In the genomic region with DNA sequence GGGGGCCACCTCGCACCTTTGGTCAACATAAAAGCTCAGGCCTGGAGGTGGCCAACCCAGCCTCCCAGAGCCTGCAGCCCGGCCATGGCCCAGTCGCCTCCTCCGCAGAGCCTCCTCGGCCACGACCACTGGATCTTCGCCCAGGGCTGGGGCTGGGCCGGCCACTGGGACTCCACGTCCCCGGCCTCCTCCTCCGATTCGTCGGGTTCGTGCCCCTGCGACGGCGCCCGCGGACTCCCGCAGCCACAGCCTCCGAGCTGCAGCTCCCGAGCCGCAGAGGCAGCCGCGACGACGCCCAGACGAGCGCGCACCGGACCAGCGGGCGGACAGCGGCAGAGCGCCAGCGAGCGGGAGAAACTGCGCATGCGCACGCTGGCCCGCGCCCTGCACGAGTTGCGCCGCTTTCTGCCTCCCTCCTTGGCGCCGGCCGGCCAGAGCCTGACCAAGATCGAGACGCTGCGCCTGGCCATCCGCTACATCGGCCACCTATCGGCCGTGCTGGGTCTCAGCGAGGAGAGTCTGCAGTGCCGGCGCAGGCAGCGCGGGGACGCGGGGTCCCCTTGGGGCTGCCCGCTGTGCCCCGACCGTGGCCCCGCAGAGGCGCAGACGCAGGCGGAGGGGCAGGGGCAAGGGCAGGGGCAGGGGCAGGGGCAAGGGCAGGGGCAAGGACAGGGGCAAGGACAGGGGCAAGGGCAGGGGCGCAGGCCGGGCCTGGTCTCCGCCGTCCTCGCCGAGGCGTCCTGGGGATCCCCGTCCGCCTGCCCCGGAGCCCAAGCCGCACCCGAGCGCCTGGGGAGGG, we compare ENCODE assay signal across 1 cellular context.
TF ChIP-seq lines count a peak whose summit lies in the region.

A gene with protein sequence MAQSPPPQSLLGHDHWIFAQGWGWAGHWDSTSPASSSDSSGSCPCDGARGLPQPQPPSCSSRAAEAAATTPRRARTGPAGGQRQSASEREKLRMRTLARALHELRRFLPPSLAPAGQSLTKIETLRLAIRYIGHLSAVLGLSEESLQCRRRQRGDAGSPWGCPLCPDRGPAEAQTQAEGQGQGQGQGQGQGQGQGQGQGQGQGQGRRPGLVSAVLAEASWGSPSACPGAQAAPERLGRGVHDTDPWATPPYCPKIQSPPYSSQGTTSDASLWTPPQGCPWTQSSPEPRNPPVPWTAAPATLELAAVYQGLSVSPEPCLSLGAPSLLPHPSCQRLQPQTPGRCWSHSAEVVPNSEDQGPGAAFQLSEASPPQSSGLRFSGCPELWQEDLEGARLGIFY (plus strand): TSS at position 59 of the 799 bp plus-strand sequence. CDS start 26 bp downstream, at position 85.

TF ChIP-seq in HepG2, 621 proteins besides CTCF, POLR2A, EP300 and RAD21 (continued from another document and continues in another):
- TF ChIP-seq, protein P1, sequence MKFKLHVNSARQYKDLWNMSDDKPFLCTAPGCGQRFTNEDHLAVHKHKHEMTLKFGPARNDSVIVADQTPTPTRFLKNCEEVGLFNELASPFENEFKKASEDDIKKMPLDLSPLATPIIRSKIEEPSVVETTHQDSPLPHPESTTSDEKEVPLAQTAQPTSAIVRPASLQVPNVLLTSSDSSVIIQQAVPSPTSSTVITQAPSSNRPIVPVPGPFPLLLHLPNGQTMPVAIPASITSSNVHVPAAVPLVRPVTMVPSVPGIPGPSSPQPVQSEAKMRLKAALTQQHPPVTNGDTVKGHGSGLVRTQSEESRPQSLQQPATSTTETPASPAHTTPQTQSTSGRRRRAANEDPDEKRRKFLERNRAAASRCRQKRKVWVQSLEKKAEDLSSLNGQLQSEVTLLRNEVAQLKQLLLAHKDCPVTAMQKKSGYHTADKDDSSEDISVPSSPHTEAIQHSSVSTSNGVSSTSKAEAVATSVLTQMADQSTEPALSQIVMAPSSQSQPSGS (CRISPR knock-in tag; IDR thresholded peaks at IDR 0.05), result peak; percentile 71; the same call in 1 of the 2 replicates
- TF ChIP-seq, protein P2, sequence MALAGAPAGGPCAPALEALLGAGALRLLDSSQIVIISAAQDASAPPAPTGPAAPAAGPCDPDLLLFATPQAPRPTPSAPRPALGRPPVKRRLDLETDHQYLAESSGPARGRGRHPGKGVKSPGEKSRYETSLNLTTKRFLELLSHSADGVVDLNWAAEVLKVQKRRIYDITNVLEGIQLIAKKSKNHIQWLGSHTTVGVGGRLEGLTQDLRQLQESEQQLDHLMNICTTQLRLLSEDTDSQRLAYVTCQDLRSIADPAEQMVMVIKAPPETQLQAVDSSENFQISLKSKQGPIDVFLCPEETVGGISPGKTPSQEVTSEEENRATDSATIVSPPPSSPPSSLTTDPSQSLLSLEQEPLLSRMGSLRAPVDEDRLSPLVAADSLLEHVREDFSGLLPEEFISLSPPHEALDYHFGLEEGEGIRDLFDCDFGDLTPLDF (CRISPR knock-in tag; IDR thresholded peaks at IDR 0.05), result peak; percentile 71; the same call in 1 of the 2 replicates
- no peak for TF ChIP-seq ZNF383 (CRISPR knock-in tag; IDR thresholded peaks at IDR 0.05; ENCODE audit: borderline replicate concordance)
- TF ChIP-seq ZNF772 (CRISPR knock-in tag; IDR thresholded peaks at IDR 0.05), result peak; percentile 76; the same call in 1 of the 2 replicates
- TF ChIP-seq ZNF484 (CRISPR knock-in tag; IDR thresholded peaks at IDR 0.05; ENCODE audit: borderline replicate concordance, low read depth), result no peak
- TF ChIP-seq HNRNPUL1 (IDR thresholded peaks at IDR 0.05; ENCODE audit: low read depth, low read length), result no peak
- TF ChIP-seq ERF (CRISPR knock-in tag; IDR thresholded peaks at IDR 0.05), result peak; percentile 85
- TF ChIP-seq FOXA1 (IDR thresholded peaks at IDR 0.05), result no peak
- peak; percentile 29; the same call in 1 of the 2 replicates for TF ChIP-seq FOXA1 (CRISPR knock-in tag; IDR thresholded peaks at IDR 0.05)
- peak; percentile 52 for TF ChIP-seq RBFOX2 (IDR thresholded peaks at IDR 0.05; ENCODE audit: low read depth, low read length)
- TF ChIP-seq, protein P3, sequence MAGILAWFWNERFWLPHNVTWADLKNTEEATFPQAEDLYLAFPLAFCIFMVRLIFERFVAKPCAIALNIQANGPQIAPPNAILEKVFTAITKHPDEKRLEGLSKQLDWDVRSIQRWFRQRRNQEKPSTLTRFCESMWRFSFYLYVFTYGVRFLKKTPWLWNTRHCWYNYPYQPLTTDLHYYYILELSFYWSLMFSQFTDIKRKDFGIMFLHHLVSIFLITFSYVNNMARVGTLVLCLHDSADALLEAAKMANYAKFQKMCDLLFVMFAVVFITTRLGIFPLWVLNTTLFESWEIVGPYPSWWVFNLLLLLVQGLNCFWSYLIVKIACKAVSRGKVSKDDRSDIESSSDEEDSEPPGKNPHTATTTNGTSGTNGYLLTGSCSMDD (CRISPR knock-in tag; IDR thresholded peaks at IDR 0.05), result peak; percentile 19; the same call in 1 of the 2 replicates
- TF ChIP-seq SALL1 (CRISPR knock-in tag; IDR thresholded peaks at IDR 0.05), result peak; percentile 77
- TF ChIP-seq IKZF4 (CRISPR knock-in tag; IDR thresholded peaks at IDR 0.05; ENCODE audit: borderline replicate concordance, low read depth, not compliant biosample characterization), result peak; percentile 96
- TF ChIP-seq JARID2 (CRISPR knock-in tag; IDR thresholded peaks at IDR 0.05; ENCODE audit: insufficient replicate concordance), result peak; percentile 44
- TF ChIP-seq GATAD2A (CRISPR knock-in tag; IDR thresholded peaks at IDR 0.05), result 0 out of 2 replicates have a peak, but pooled peaks have one; percentile 18
- TF ChIP-seq SKI (IDR thresholded peaks at IDR 0.05; ENCODE audit: partially characterized antibody), result no peak
- TF ChIP-seq, protein P4, sequence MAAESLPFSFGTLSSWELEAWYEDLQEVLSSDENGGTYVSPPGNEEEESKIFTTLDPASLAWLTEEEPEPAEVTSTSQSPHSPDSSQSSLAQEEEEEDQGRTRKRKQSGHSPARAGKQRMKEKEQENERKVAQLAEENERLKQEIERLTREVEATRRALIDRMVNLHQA (CRISPR knock-in tag; IDR thresholded peaks at IDR 0.05), result no peak
- TF ChIP-seq, protein P5, sequence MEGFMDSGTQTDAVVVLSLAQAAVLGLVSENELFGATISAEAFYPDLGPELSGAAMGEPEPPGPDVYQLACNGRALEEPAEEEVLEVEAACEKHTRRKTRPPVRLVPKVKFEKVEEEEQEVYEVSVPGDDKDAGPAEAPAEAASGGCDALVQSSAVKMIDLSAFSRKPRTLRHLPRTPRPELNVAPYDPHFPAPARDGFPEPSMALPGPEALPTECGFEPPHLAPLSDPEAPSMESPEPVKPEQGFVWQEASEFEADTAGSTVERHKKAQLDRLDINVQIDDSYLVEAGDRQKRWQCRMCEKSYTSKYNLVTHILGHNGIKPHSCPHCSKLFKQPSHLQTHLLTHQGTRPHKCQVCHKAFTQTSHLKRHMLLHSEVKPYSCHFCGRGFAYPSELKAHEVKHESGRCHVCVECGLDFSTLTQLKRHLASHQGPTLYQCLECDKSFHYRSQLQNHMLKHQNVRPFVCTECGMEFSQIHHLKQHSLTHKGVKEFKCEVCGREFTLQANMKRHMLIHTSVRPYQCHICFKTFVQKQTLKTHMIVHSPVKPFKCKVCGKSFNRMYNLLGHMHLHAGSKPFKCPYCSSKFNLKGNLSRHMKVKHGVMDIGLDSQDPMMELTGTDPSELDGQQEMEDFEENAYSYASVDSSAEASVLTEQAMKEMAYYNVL (CRISPR knock-in tag; IDR thresholded peaks at IDR 0.05; ENCODE audit: borderline replicate concordance), result peak; percentile 45; the same call in 1 of the 2 replicates
- TF ChIP-seq, protein P6, sequence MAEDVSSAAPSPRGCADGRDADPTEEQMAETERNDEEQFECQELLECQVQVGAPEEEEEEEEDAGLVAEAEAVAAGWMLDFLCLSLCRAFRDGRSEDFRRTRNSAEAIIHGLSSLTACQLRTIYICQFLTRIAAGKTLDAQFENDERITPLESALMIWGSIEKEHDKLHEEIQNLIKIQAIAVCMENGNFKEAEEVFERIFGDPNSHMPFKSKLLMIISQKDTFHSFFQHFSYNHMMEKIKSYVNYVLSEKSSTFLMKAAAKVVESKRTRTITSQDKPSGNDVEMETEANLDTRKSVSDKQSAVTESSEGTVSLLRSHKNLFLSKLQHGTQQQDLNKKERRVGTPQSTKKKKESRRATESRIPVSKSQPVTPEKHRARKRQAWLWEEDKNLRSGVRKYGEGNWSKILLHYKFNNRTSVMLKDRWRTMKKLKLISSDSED (CRISPR knock-in tag; IDR thresholded peaks at IDR 0.05), result no peak
- peak; percentile 83; the same call in 1 of the 2 replicates for TF ChIP-seq ZNF543 (CRISPR knock-in tag; IDR thresholded peaks at IDR 0.05)
- TF ChIP-seq, protein P7, sequence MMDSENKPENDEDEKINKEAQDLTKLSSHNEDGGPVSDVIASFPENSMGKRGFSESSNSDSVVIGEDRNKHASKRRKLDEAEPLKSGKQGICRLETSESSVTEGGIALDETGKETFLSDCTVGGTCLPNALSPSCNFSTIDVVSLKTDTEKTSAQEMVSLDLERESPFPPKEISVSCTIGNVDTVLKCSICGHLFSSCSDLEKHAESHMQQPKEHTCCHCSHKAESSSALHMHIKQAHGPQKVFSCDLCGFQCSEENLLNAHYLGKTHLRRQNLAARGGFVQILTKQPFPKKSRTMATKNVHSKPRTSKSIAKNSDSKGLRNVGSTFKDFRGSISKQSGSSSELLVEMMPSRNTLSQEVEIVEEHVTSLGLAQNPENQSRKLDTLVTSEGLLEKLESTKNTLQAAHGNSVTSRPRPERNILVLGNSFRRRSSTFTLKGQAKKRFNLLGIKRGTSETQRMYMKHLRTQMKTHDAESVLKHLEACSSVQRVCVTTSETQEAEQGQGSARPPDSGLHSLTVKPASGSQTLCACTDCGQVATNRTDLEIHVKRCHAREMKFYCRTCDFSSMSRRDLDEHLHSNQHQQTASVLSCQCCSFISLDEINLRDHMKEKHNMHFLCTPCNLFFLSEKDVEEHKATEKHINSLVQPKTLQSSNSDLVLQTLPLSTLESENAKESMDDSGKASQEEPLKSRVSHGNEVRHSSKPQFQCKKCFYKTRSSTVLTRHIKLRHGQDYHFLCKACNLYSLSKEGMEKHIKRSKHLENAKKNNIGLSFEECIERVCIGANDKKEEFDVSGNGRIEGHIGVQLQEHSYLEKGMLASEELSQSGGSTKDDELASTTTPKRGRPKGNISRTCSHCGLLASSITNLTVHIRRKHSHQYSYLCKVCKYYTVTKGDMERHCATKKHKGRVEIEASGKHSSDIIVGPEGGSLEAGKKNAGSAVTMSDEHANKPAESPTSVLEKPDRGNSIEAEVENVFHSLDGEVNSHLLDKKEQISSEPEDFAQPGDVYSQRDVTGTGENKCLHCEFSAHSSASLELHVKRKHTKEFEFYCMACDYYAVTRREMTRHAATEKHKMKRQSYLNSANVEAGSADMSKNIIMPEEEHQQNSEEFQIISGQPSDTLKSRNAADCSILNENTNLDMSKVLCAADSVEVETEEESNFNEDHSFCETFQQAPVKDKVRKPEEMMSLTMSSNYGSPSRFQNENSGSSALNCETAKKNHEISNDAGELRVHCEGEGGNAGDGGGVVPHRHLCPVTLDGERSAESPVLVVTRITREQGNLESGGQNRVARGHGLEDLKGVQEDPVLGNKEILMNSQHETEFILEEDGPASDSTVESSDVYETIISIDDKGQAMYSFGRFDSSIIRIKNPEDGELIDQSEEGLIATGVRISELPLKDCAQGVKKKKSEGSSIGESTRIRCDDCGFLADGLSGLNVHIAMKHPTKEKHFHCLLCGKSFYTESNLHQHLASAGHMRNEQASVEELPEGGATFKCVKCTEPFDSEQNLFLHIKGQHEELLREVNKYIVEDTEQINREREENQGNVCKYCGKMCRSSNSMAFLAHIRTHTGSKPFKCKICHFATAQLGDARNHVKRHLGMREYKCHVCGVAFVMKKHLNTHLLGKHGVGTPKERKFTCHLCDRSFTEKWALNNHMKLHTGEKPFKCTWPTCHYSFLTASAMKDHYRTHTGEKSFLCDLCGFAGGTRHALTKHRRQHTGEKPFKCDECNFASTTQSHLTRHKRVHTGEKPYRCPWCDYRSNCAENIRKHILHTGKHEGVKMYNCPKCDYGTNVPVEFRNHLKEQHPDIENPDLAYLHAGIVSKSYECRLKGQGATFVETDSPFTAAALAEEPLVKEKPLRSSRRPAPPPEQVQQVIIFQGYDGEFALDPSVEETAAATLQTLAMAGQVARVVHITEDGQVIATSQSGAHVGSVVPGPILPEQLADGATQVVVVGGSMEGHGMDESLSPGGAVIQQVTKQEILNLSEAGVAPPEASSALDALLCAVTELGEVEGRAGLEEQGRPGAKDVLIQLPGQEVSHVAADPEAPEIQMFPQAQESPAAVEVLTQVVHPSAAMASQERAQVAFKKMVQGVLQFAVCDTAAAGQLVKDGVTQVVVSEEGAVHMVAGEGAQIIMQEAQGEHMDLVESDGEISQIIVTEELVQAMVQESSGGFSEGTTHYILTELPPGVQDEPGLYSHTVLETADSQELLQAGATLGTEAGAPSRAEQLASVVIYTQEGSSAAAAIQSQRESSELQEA (CRISPR knock-in tag; IDR thresholded peaks at IDR 0.05; ENCODE audit: not compliant biosample characterization), result peak; percentile 70
- no peak for TF ChIP-seq SRSF9 (IDR thresholded peaks at IDR 0.05; ENCODE audit: borderline replicate concordance, insufficient read depth, low read depth, low read length, poor library complexity, severe bottlenecking)
- no peak for TF ChIP-seq KDM4B (CRISPR knock-in tag; IDR thresholded peaks at IDR 0.05)
- peak; percentile 39; the same call in 1 of the 2 replicates for TF ChIP-seq SAP130 (CRISPR knock-in tag; IDR thresholded peaks at IDR 0.05; ENCODE audit: low read depth)
- peak; percentile 59; the same call in 1 of the 2 replicates for TF ChIP-seq PPARG (CRISPR knock-in tag; conservative IDR thresholded peaks at IDR 0.05)
- 0 out of 2 replicates have a peak, but pooled peaks have one; percentile 56 for TF ChIP-seq ZNF782 (CRISPR knock-in tag; IDR thresholded peaks at IDR 0.05; ENCODE audit: borderline replicate concordance)
- TF ChIP-seq FOXA3 (CRISPR knock-in tag; IDR thresholded peaks at IDR 0.05), result peak; percentile 26; the same call in 1 of the 2 replicates
- peak; percentile 65 for TF ChIP-seq MED8 (CRISPR knock-in tag; IDR thresholded peaks at IDR 0.05; ENCODE audit: insufficient replicate concordance)
- TF ChIP-seq SNAI1 (CRISPR knock-in tag; IDR thresholded peaks at IDR 0.05; ENCODE audit: borderline replicate concordance), result no peak
- TF ChIP-seq TMF1 (CRISPR knock-in tag; IDR thresholded peaks at IDR 0.05; ENCODE audit: low read depth), result peak; percentile 69; the same call in 1 of the 2 replicates
- TF ChIP-seq RELA (CRISPR knock-in tag; IDR thresholded peaks at IDR 0.05), result no peak
- TF ChIP-seq, protein P8, sequence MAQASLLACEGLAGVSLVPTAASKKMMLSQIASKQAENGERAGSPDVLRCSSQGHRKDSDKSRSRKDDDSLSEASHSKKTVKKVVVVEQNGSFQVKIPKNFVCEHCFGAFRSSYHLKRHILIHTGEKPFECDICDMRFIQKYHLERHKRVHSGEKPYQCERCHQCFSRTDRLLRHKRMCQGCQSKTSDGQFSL (CRISPR knock-in tag; IDR thresholded peaks at IDR 0.05), result no peak
- TF ChIP-seq BHLHE40 (IDR thresholded peaks at IDR 0.05; ENCODE audit: low read length), result 0 out of 2 replicates have a peak, but pooled peaks have one; percentile 29
- peak; percentile 41; the same call in 1 of the 2 replicates for TF ChIP-seq RFXAP (CRISPR knock-in tag; IDR thresholded peaks at IDR 0.05; ENCODE audit: borderline replicate concordance)
- TF ChIP-seq SALL2 (CRISPR knock-in tag; IDR thresholded peaks at IDR 0.05), result peak; percentile 71; the same call in 1 of the 2 replicates
- no peak for TF ChIP-seq NONO (IDR thresholded peaks at IDR 0.05)
- TF ChIP-seq NONO (CRISPR knock-in tag; conservative IDR thresholded peaks at IDR 0.05), result peak; percentile 47; the same call in 1 of the 2 replicates
- 0 out of 2 replicates have a peak, but pooled peaks have one; percentile 71 for TF ChIP-seq ZNF614 (CRISPR knock-in tag; IDR thresholded peaks at IDR 0.05; ENCODE audit: borderline replicate concordance)
